8 cellular contexts compared by ENCODE assay signal in genomic region chr3:42539871-42540714, GRCh38. TPM values are rescaled to one million over a fixed set of nuclear protein-coding genes. Genes with fewer than 3 reads are reported as not detected.
DNase-seq lines count a peak whose midpoint lies in the region; ATAC-seq lines count a peak whose summit lies in the region.

No MANE protein-coding gene starts in this region.

- no peaks in the 10 kb centered on the region for H3K27me3 ChIP-seq in HAP-1 (ENCODE audit: low read depth)
- no peaks in the 10 kb centered on the region for H3K27me3 ChIP-seq in SJCRH30

- no peaks in the 10 kb centered on the region for H3K9me3 Mint-ChIP-seq in activated naive CD8-positive, alpha-beta T cell treated with anti-CD3 and anti-CD28 coated beads, Interleukin-2, amount 10 ng/mL, durations not matched to agents 7 days and 5 days

- DNase-seq in COLO668 (lab: John Stamatoyannopoulos, UW; ENCODE audit: unreplicated experiment) (peak; percentile 51), HAP-1 (ENCODE audit: low spot score in 2 of 2) (peak; percentile 14 to 84), SJCRH30 (peak; percentile 18 to 39), iPS DF 19.7 (ENCODE audit: low read depth, low spot score) (peak; percentile 47), DMS79 (lab: John Stamatoyannopoulos, UW) (no peak)
- peak; percentile 65 for DNase-seq in activated naive CD8-positive, alpha-beta T cell treated with anti-CD3 and anti-CD28 coated beads, Interleukin-2, amount 10 ng/mL, durations not matched to agents 7 days and 5 days
- peak; percentile 20 to 38 for DNase-seq in stimulated activated CD4-positive, alpha-beta T cell treated with anti-CD3 and anti-CD28 coated beads, Interleukin-1b, Interleukin-23, amount 100 ng/mL, for 1 hour (ENCODE audit: low read depth in 2 of 2)

- no peaks in the 10 kb centered on the region for H3K4me1 Mint-ChIP-seq in activated naive CD8-positive, alpha-beta T cell treated with anti-CD3 and anti-CD28 coated beads, Interleukin-2, amount 10 ng/mL, durations not matched to agents 7 days and 5 days

- H3K36me3 ChIP-seq in HAP-1 (replicated peaks) = no peaks in the 10 kb centered on the region
- H3K36me3 ChIP-seq in SJCRH30 = no peaks in the 10 kb centered on the region

- no peaks in the 10 kb centered on the region for H3K4me1 ChIP-seq in HAP-1
- H3K4me1 ChIP-seq in SJCRH30 = no peaks in the 10 kb centered on the region

- no peak overlapping the region for H3K27ac Mint-ChIP-seq in activated naive CD8-positive, alpha-beta T cell treated with anti-CD3 and anti-CD28 coated beads, Interleukin-2, amount 10 ng/mL, durations not matched to agents 7 days and 5 days

- H3K27me3 Mint-ChIP-seq in activated naive CD8-positive, alpha-beta T cell treated with anti-CD3 and anti-CD28 coated beads, Interleukin-2, amount 10 ng/mL, durations not matched to agents 7 days and 5 days = peaks cover 6% of the 10 kb centered on the region

- POLR2A ChIA-PET in activated naive CD8-positive, alpha-beta T cell treated with anti-CD3 and anti-CD28 coated beads, Interleukin-2, amount 10 ng/mL, durations not matched to agents 7 days and 5 days (lab: Charles Lee) = interaction anchor here (1.1 kb wide), 1 partner anchor 38 kb away, joined by 3 read pairs; the partner anchor contains the start of gene VIPR1

- H3K4me3 ChIP-seq in HAP-1 = no peak overlapping the region
- no peak overlapping the region for H3K4me3 ChIP-seq in SJCRH30

- no peak overlapping the region for H3K4me3 Mint-ChIP-seq in activated naive CD8-positive, alpha-beta T cell treated with anti-CD3 and anti-CD28 coated beads, Interleukin-2, amount 10 ng/mL, durations not matched to agents 7 days and 5 days

- H3K9me3 ChIP-seq in HAP-1 (no peaks in the 10 kb centered on the region), SJCRH30 (replicated peaks) (no peaks in the 10 kb centered on the region)

- H3K27ac ChIP-seq in SJCRH30 = no peak overlapping the region

- H3K36me3 Mint-ChIP-seq in activated naive CD8-positive, alpha-beta T cell treated with anti-CD3 and anti-CD28 coated beads, Interleukin-2, amount 10 ng/mL, durations not matched to agents 7 days and 5 days = no peaks in the 10 kb centered on the region

- in situ Hi-C loops in HAP-1 (cut with MboI; ENCODE audit: low sequenced_read_pairs) = loop anchor here (5.0 kb wide), 1 partner anchor 293 kb away; no protein-coding TSS in a partner anchor

- peak; percentile 55 for ATAC-seq in activated naive CD8-positive, alpha-beta T cell treated with anti-CD3 and anti-CD28 coated beads, Interleukin-2, amount 10 ng/mL, durations not matched to agents 7 days and 5 days (ENCODE audit: low read depth)
- ATAC-seq in HG03342 (IDR thresholded peaks at IDR 0.05; ENCODE audit: unreplicated experiment) = no peak

RNA-seq across cellular contexts. Expression of gene VIPR1, which starts 37.6 kb away (rescaled TPM):
- total RNA-seq in SJCRH30 (2014; rRNA removed; shearing (Covaris generic)) = not detected in 2 replicates
- 10 to 100 TPM; 22.3 to 26.9 TPM for total RNA-seq in activated naive CD8-positive, alpha-beta T cell treated with anti-CD3 and anti-CD28 coated beads, Interleukin-2, amount 10 ng/mL, durations not matched to agents 7 days and 5 days

RNA-seq across cellular contexts. Expression of gene SEC22C, which starts 41.7 kb away (rescaled TPM):
- 24.8 and 27.2 TPM in 2 replicates for total RNA-seq in SJCRH30 (2014; rRNA removed; shearing (Covaris generic))
- 10 to 100 TPM; 52.5 to 53.0 TPM for total RNA-seq in activated naive CD8-positive, alpha-beta T cell treated with anti-CD3 and anti-CD28 coated beads, Interleukin-2, amount 10 ng/mL, durations not matched to agents 7 days and 5 days

RNA-seq across cellular contexts. Expression of gene SS18L2, which starts 50.6 kb away (rescaled TPM):
- 36.6 and 38.5 TPM in 2 replicates for total RNA-seq in SJCRH30 (2014; rRNA removed; shearing (Covaris generic))
- total RNA-seq in activated naive CD8-positive, alpha-beta T cell treated with anti-CD3 and anti-CD28 coated beads, Interleukin-2, amount 10 ng/mL, durations not matched to agents 7 days and 5 days = 10 to 100 TPM; 50.9 to 55.5 TPM

Comparison
In these comparisons a context has a peak if more than half of its experiments do, and no peak if none do; other contexts are left out.
1. RNA of gene VIPR1, which starts 37.6 kb away (total RNA-seq): 22.3 to 26.9 TPM in activated naive CD8-positive, alpha-beta T cell treated with anti-CD3 and anti-CD28 coated beads, Interleukin-2, amount 10 ng/mL, durations not matched to agents 7 days and 5 days; not detected in SJCRH30; every median in the first group is over 10 times any median in the second.